Comparison of ENCODE assay signal across 22 cellular contexts in the genomic region with DNA sequence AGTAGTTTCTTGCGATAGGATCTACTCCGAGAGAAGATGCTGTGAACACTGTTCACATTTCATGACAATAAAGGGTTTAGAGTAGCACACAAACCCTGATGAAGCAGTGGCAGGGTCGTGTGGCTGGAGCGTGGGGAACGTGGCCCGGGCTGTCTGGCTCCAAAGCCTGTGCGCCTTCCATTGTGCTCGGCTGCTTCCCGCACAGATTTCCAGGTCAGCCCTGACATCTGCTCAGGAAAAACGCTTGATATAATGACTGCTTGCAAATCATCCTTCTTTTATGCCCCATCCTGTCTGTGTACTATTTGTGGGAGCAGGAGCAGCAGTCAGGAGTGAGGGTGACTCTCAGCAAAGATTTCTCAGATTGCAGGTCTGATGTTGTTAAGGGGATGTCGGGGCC.
DNase-seq lines count a peak whose midpoint lies in the region; ATAC-seq, FAIRE-seq and TF ChIP-seq lines count a peak whose summit lies in the region.
"Had no signal": no experiment of that assay in that cellular context is flagged by ENCODE, and none has a peak within 500 bp of the region (broad histone marks: within the 10 kb centered on the region; RNA-seq: fewer than 3 reads in every experiment).

No MANE protein-coding gene starts in this region.

- H4K20me1 ChIP-seq in HepG2 (ENCODE audit: insufficient read depth, low read length) = no peaks in the 10 kb centered on the region

- H2AFZ ChIP-seq in HepG2 (ENCODE audit: low read length) = no peak overlapping the region
- H2AFZ ChIP-seq: GM23248 had no signal

- DNase-seq in right lobe of liver = no peak
- no peak for DNase-seq in HepG2 (ENCODE audit: low spot score)
- no peak for DNase-seq in dorsolateral prefrontal cortex
- DNase-seq in GM12891 (ENCODE audit: insufficient read length, low spot score) = no peak
- DNase-seq in hepatic stellate cell (ENCODE audit: low spot score) = no peak
- DNase-seq: Calu3; CD4-positive, alpha-beta T cell; DMS79 treated with DMSO at 0.1 percent for 48 hours; GM23248; HFFc6; IMR-90; MV-4-11; NCI-H1417 treated with DMSO at 0.1 percent for 48 hours; NCI-H2029; NCI-H526 had no signal

- in situ Hi-C loops in HepG2 (cut with HindIII; ENCODE audit: extremely low pct_ligation_motif_present, low pct_unique_long_range_greater_than_20kb) = no loop called here

- CTCF ChIA-PET in HepG2 (lab: Yijun Ruan, JAX; ENCODE audit: low intra/inter-chr PET ratio, low total read pairs) = no interaction called here

- peaks cover 37% of the 10 kb centered on the region for H3K36me3 Mint-ChIP-seq in nephron (ENCODE audit: low read depth)

- ATAC-seq in right lobe of liver (peak; percentile 32 to 52 (median 47)), HepG2 (no peak), GM18511 (IDR thresholded peaks at IDR 0.05; ENCODE audit: unreplicated experiment) (no peak), HG02571 (IDR thresholded peaks at IDR 0.05; ENCODE audit: unreplicated experiment) (no peak)
- ATAC-seq: Right ventricle myocardium inferior had no signal

- peak overlapping the region; percentile 16 to 28 (median 28) for H3K27ac Mint-ChIP-seq in nephron
- H3K27ac Mint-ChIP-seq: CD4-positive, alpha-beta T cell; HFFc6 had no signal

- H3K79me2 ChIP-seq in HepG2 (ENCODE audit: insufficient read depth, low read length) = no peaks in the 10 kb centered on the region

- no peak overlapping the region for H3K27ac ChIP-seq in right lobe of liver
- H3K27ac ChIP-seq in HepG2 (ENCODE audit: extremely low read length, insufficient read depth, low read length) = no peak overlapping the region
- H3K27ac ChIP-seq in dorsolateral prefrontal cortex = peak overlapping the region in 52 of 59 donors; percentile 14 to 96 (median 82)
- H3K27ac ChIP-seq: GM23248, SK-N-MC had no signal

- TF ChIP-seq EP300 in HepG2 (IDR thresholded peaks at IDR 0.05; ENCODE audit: low read depth in 2 of 2, low read length in 2 of 2) (no peak), HepG2 (CRISPR knock-in tag; IDR thresholded peaks at IDR 0.05; ENCODE audit: borderline replicate concordance) (no peak)

- no peaks in the 10 kb centered on the region for H3K27me3 ChIP-seq in right lobe of liver
- no peaks in the 10 kb centered on the region for H3K27me3 ChIP-seq in HepG2 (ENCODE audit: control insufficient read depth in 1 of 2, insufficient read depth in 2 of 2, low read length in 2 of 2)
- no peaks in the 10 kb centered on the region for H3K27me3 ChIP-seq in dorsolateral prefrontal cortex

- intact Hi-C loops in right lobe of liver (cut with DNase I) = no loop called here
- intact Hi-C loops in HepG2 (cut with micrococcal nuclease; ENCODE audit: unreplicated experiment) = no loop called here
- intact Hi-C loops in dorsolateral prefrontal cortex (cut with DNase I) = loop anchor here in 1 of 2 donors (5.0 kb wide), 1 partner anchor 79 kb away; the partner anchor contains the start of gene EML1

- no TSS peak for BruUV-seq in HepG2 (replicated peaks; lab: Mats Ljungman, UMichigan)

- 80% methylated on average over 9 of the region's 11 CpGs for WGBS in right lobe of liver (ENCODE audit: insufficient coverage, low coverage, low lambda C conversion rate, missing lambda C conversion rate)
- 66% methylated on average over 11 of the region's 11 CpGs for WGBS in HepG2 (ENCODE audit: low lambda C conversion rate)

- H3K36me3 ChIP-seq in right lobe of liver (no peaks in the 10 kb centered on the region), HepG2 (replicated peaks in 1 of 2; ENCODE audit: control insufficient read depth in 1 of 2, insufficient read depth in 2 of 2, low read length in 2 of 2) (no peaks in the 10 kb centered on the region)

- POLR2A ChIA-PET in HepG2 (lab: Yijun Ruan, JAX) = no interaction called here

- H3K9me3 ChIP-seq in right lobe of liver = no peaks in the 10 kb centered on the region
- no peaks in the 10 kb centered on the region for H3K9me3 ChIP-seq in HepG2 (ENCODE audit: low read length)

- H3K27me3 Mint-ChIP-seq in nephron (ENCODE audit: low read depth) = no peaks in the 10 kb centered on the region

- H3K4me1 ChIP-seq in right lobe of liver (no peaks in the 10 kb centered on the region), HepG2 (ENCODE audit: insufficient read depth, low read length) (no peaks in the 10 kb centered on the region)

- H3K4me3 ChIP-seq in right lobe of liver (no peak overlapping the region), HepG2 (replicated peaks in 1 of 3; ENCODE audit: insufficient read depth in 1 of 3, low read depth in 2 of 3, low read length in 3 of 3) (no peak overlapping the region), dorsolateral prefrontal cortex (no peak overlapping the region)
- H3K4me3 ChIP-seq: GM23248, SK-N-MC had no signal

- no peak for TF ChIP-seq RAD21 in HepG2 (CRISPR knock-in tag; IDR thresholded peaks at IDR 0.05)

- TF ChIP-seq CTCF in right lobe of liver (IDR thresholded peaks at IDR 0.05) (no peak), HepG2 (CRISPR knock-in tag; IDR thresholded peaks at IDR 0.05) (no peak), dorsolateral prefrontal cortex (IDR thresholded peaks at IDR 0.05 in 54 of 56, conservative IDR thresholded peaks at IDR 0.05 in 2 of 56; ENCODE audit: low read depth in 1 of 56, partially characterized antibody in 56 of 56) (no peak), nephron (IDR thresholded peaks at IDR 0.05; ENCODE audit: unreplicated experiment in 3 of 3) (no peak)

- H3K9me3 Mint-ChIP-seq in nephron = peaks cover 8% of the 10 kb centered on the region
- H3K9me3 Mint-ChIP-seq: CD4-positive, alpha-beta T cell; HFFc6 had no signal

- peak overlapping the region in 1 of 3 experiments; percentile 12 for H3K4me3 Mint-ChIP-seq in nephron
- H3K4me3 Mint-ChIP-seq: CD4-positive, alpha-beta T cell; HFFc6 had no signal

- no peak for TF ChIP-seq POLR2A in right lobe of liver (IDR thresholded peaks at IDR 0.05)
- TF ChIP-seq POLR2A in HepG2 (IDR thresholded peaks at IDR 0.05; ENCODE audit: insufficient read depth in 1 of 2, low read depth in 2 of 2, low read length in 2 of 2) = no peak
- no peak for TF ChIP-seq POLR2A in GM12891 (IDR thresholded peaks at IDR 0.05; ENCODE audit: low read depth, low read length)

- H3K4me2 ChIP-seq in HepG2 (ENCODE audit: low read depth, low read length) = no peak overlapping the region

- no peak overlapping the region for H3K9ac ChIP-seq in HepG2 (ENCODE audit: insufficient read depth, low read depth, low read length)
- H3K9ac ChIP-seq: GM23248 had no signal

- peaks cover 57% of the 10 kb centered on the region for H3K4me1 Mint-ChIP-seq in nephron

- no peak for FAIRE-seq in HepG2 (lab: Jason Lieb, UNC)
- FAIRE-seq in GM12891 (lab: Jason Lieb, UNC) = no peak
- FAIRE-seq: G401.6, GM12892 had no signal

TF ChIP-seq in HepG2, 621 proteins besides CTCF, POLR2A, EP300 and RAD21 (continues in another document):
- no peak for TF ChIP-seq ZNF883 (CRISPR knock-in tag; IDR thresholded peaks at IDR 0.05; ENCODE audit: not compliant biosample characterization)
- no peak for TF ChIP-seq ZBTB49 (CRISPR knock-in tag; IDR thresholded peaks at IDR 0.05; ENCODE audit: borderline replicate concordance)
- TF ChIP-seq TOPORS (CRISPR knock-in tag; IDR thresholded peaks at IDR 0.05) = no peak

TF ChIP-seq in GM12891, 5 proteins besides CTCF, POLR2A, EP300 and RAD21:
- no peak for TF ChIP-seq SPI1 (IDR thresholded peaks at IDR 0.05; ENCODE audit: low read depth, low read length)
- TF ChIP-seq PAX5 (IDR thresholded peaks at IDR 0.05; ENCODE audit: insufficient read depth, low read length, severe bottlenecking) = no peak
- TF ChIP-seq POLR2AphosphoS5 (IDR thresholded peaks at IDR 0.05; ENCODE audit: low read depth, low read length) = no peak
- no peak for TF ChIP-seq POU2F2 (IDR thresholded peaks at IDR 0.05; ENCODE audit: low read depth, low read length)
- no peak for TF ChIP-seq TAF1 (IDR thresholded peaks at IDR 0.05; ENCODE audit: low read depth, low read length)

Comparison
In these comparisons a context has a peak if more than half of its experiments do, and no peak if none do; other contexts are left out.
1. ATAC-seq: peak in right lobe of liver (4 of 4); none in HepG2 (single experiment), GM18511 (single experiment) and HG02571 (single experiment).
2. H3K27ac ChIP-seq: peak in dorsolateral prefrontal cortex (52 of 59); none in right lobe of liver (0 of 3) and HepG2 (single experiment).